In the genomic region with DNA sequence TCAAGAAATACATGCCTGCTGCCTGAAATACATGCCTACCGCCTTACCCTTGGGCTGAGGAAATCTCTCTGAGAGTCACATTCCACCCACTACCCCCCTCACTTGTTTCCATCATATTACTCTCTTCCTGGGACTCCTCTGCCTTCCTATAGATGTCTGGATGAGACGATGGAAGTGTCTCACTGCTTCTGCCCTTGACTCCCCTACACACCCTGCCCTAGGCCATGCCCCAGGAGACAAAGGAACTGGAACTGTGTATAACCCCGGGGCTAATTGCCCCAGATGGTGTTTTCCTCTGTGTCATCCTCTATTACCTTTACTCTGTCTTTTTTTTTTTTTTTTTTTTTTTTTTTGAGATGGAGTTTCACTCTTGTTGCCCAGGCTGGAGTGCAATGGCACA, we compare ENCODE assay signal across 23 cellular contexts.
"Had no signal": no experiment of that assay in that cellular context is flagged by ENCODE, and none has a peak within 500 bp of the region (broad histone marks: within the 10 kb centered on the region; RNA-seq: fewer than 3 reads in every experiment).

No MANE protein-coding gene starts in this region.

- H3K9me3 Mint-ChIP-seq: immature natural killer cell; natural killer cell treated with Interleukin-12 subunit alpha and Interleukin-12 subunit beta and Interleukin-15 and Interleukin-18, amount 100 ng/mL, for 72 hours had no signal

- H3K4me1 Mint-ChIP-seq: immature natural killer cell had no signal

- DNase-seq: colonic mucosa; dermis blood vessel endothelial cell; esophagus squamous epithelium; foreskin fibroblast; immature natural killer cell; kidney; left cardiac atrium; left ventricle myocardium inferior; mesenchymal stem cell; midbrain; nucleus accumbens; ovary; sigmoid colon; stimulated activated naive CD4-positive, alpha-beta T cell; stomach; substantia nigra; transverse colon; uterus had no signal

- ATAC-seq: left cardiac atrium; natural killer cell treated with Interleukin-12 subunit alpha and Interleukin-12 subunit beta and Interleukin-15 and Interleukin-18, amount 100 ng/mL, for 72 hours had no signal

- H3K4me3 ChIP-seq: colonic mucosa, esophagus squamous epithelium, left ventricle myocardium inferior, lung, ovary, right atrium auricular region, sigmoid colon, skin epidermis, stomach, thoracic aorta, transverse colon, uterus had no signal

- H3K4me1 ChIP-seq: colonic mucosa, esophagus squamous epithelium, left ventricle myocardium inferior, right atrium auricular region, stomach, transverse colon, uterus had no signal

- H3K9me3 ChIP-seq: colonic mucosa, esophagus squamous epithelium, left ventricle myocardium inferior, ovary, right atrium auricular region, sigmoid colon, stomach, thoracic aorta, transverse colon, uterus had no signal

- H3K27me3 ChIP-seq: colonic mucosa, esophagus squamous epithelium, ovary, right atrium auricular region, sigmoid colon, stomach, transverse colon, uterus had no signal

- H3K36me3 ChIP-seq: colonic mucosa, esophagus squamous epithelium, left ventricle myocardium inferior, ovary, right atrium auricular region, sigmoid colon, stomach, thoracic aorta, transverse colon, uterus had no signal

- H3K4me3 Mint-ChIP-seq: immature natural killer cell; natural killer cell treated with Interleukin-12 subunit alpha and Interleukin-12 subunit beta and Interleukin-15 and Interleukin-18, amount 100 ng/mL, for 72 hours had no signal

- H3K27ac Mint-ChIP-seq: immature natural killer cell; natural killer cell treated with Interleukin-12 subunit alpha and Interleukin-12 subunit beta and Interleukin-15 and Interleukin-18, amount 100 ng/mL, for 72 hours had no signal

- H3K27ac ChIP-seq: colonic mucosa, esophagus squamous epithelium, left ventricle myocardium inferior, ovary, right atrium auricular region, sigmoid colon, skin epidermis, stomach, thoracic aorta, transverse colon, uterus had no signal
